In the genomic region with DNA sequence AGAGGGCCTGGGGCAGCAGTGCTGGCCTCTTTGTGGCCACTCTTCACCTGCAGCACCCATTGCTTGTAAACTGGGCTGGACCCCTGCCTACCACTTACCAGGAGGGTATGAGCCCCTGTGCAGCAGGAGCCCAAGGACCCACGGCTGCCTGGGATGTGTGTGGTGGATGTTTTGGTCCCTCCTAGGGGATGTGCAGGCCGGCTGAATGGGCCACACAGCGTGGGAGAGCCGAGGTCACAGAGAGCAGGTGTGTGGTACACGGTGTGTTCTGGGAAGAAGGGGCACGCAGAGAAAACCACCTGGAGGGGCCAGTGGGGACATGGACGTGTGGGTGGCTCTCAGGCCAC, we compare ENCODE assay signal across 1 cellular context.
TF ChIP-seq lines count a peak whose summit lies in the region.

No MANE protein-coding gene starts in this region.

TF ChIP-seq in K562, 482 proteins besides CTCF, POLR2A, EP300 and RAD21:
- TF ChIP-seq FOXA3 (CRISPR knock-in tag; conservative IDR thresholded peaks at IDR 0.05 in 1 of 2, IDR thresholded peaks at IDR 0.05 in 1 of 2) (no peak), HIVEP1 (CRISPR knock-in tag; IDR thresholded peaks at IDR 0.05) (0 out of 2 replicates have a peak, but pooled peaks have one; percentile 11), RB1 (IDR thresholded peaks at IDR 0.05; ENCODE audit: low read depth) (no peak), NCOA1 (IDR thresholded peaks at IDR 0.05; ENCODE audit: low read depth) (no peak), ZNF165 (CRISPR knock-in tag; IDR thresholded peaks at IDR 0.05; ENCODE audit: borderline replicate concordance) (0 out of 2 replicates have a peak, but pooled peaks have one; percentile 48), NELFE (IDR thresholded peaks at IDR 0.05; ENCODE audit: insufficient read depth, insufficient read length) (no peak), CBX2 (IDR thresholded peaks at IDR 0.05; ENCODE audit: insufficient read depth, low read length, poor library complexity, severe bottlenecking) (no peak), ZNF780A (CRISPR knock-in tag; IDR thresholded peaks at IDR 0.05) (no peak), HNRNPLL (IDR thresholded peaks at IDR 0.05; ENCODE audit: low read depth, low read length, poor library complexity, severe bottlenecking) (no peak), RBBP5 (IDR thresholded peaks at IDR 0.05; ENCODE audit: borderline replicate concordance, insufficient read depth, low read length, poor library complexity, severe bottlenecking) (peak; percentile 4), EWSR1 (IDR thresholded peaks at IDR 0.05; ENCODE audit: borderline replicate concordance, low read depth, partially characterized antibody) (no peak), ZNF436 (CRISPR knock-in tag; IDR thresholded peaks at IDR 0.05) (0 out of 2 replicates have a peak, but pooled peaks have one; percentile 18), ZNF41 (CRISPR knock-in tag; conservative IDR thresholded peaks at IDR 0.05) (no peak), CXXC5 (CRISPR knock-in tag; IDR thresholded peaks at IDR 0.05) (no peak), HDAC6 (IDR thresholded peaks at IDR 0.05; ENCODE audit: low read depth, low read length) (0 out of 2 replicates have a peak, but pooled peaks have one; percentile 64), CREBBP (IDR thresholded peaks at IDR 0.05; ENCODE audit: low read depth, low read length) (no peak), NFYB (IDR thresholded peaks at IDR 0.05; ENCODE audit: extremely low read depth, insufficient read length) (no peak), POLR2G (IDR thresholded peaks at IDR 0.05; ENCODE audit: low read depth, low read length) (peak; percentile 39; the same call in 1 of the 2 replicates), PTRF (tag; IDR thresholded peaks at IDR 0.05) (no peak)
- TF ChIP-seq, protein P1, sequence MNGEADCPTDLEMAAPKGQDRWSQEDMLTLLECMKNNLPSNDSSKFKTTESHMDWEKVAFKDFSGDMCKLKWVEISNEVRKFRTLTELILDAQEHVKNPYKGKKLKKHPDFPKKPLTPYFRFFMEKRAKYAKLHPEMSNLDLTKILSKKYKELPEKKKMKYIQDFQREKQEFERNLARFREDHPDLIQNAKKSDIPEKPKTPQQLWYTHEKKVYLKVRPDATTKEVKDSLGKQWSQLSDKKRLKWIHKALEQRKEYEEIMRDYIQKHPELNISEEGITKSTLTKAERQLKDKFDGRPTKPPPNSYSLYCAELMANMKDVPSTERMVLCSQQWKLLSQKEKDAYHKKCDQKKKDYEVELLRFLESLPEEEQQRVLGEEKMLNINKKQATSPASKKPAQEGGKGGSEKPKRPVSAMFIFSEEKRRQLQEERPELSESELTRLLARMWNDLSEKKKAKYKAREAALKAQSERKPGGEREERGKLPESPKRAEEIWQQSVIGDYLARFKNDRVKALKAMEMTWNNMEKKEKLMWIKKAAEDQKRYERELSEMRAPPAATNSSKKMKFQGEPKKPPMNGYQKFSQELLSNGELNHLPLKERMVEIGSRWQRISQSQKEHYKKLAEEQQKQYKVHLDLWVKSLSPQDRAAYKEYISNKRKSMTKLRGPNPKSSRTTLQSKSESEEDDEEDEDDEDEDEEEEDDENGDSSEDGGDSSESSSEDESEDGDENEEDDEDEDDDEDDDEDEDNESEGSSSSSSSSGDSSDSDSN (IDR thresholded peaks at IDR 0.05; ENCODE audit: borderline replicate concordance in 1 of 2, low read depth in 2 of 2, low read length in 2 of 2) = 0 out of 4 replicates have a peak, but pooled peaks of 1 of the 2 experiments have one; percentile 33
- TF ChIP-seq, protein P2, sequence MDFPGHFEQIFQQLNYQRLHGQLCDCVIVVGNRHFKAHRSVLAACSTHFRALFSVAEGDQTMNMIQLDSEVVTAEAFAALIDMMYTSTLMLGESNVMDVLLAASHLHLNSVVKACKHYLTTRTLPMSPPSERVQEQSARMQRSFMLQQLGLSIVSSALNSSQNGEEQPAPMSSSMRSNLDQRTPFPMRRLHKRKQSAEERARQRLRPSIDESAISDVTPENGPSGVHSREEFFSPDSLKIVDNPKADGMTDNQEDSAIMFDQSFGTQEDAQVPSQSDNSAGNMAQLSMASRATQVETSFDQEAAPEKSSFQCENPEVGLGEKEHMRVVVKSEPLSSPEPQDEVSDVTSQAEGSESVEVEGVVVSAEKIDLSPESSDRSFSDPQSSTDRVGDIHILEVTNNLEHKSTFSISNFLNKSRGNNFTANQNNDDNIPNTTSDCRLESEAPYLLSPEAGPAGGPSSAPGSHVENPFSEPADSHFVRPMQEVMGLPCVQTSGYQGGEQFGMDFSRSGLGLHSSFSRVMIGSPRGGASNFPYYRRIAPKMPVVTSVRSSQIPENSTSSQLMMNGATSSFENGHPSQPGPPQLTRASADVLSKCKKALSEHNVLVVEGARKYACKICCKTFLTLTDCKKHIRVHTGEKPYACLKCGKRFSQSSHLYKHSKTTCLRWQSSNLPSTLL (IDR thresholded peaks at IDR 0.05) = no peak
- TF ChIP-seq, protein P3, sequence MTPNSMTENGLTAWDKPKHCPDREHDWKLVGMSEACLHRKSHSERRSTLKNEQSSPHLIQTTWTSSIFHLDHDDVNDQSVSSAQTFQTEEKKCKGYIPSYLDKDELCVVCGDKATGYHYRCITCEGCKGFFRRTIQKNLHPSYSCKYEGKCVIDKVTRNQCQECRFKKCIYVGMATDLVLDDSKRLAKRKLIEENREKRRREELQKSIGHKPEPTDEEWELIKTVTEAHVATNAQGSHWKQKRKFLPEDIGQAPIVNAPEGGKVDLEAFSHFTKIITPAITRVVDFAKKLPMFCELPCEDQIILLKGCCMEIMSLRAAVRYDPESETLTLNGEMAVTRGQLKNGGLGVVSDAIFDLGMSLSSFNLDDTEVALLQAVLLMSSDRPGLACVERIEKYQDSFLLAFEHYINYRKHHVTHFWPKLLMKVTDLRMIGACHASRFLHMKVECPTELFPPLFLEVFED (CRISPR knock-in tag; conservative IDR thresholded peaks at IDR 0.05) = 0 out of 2 replicates have a peak, but pooled peaks have one; percentile 22
- TF ChIP-seq, protein P4, sequence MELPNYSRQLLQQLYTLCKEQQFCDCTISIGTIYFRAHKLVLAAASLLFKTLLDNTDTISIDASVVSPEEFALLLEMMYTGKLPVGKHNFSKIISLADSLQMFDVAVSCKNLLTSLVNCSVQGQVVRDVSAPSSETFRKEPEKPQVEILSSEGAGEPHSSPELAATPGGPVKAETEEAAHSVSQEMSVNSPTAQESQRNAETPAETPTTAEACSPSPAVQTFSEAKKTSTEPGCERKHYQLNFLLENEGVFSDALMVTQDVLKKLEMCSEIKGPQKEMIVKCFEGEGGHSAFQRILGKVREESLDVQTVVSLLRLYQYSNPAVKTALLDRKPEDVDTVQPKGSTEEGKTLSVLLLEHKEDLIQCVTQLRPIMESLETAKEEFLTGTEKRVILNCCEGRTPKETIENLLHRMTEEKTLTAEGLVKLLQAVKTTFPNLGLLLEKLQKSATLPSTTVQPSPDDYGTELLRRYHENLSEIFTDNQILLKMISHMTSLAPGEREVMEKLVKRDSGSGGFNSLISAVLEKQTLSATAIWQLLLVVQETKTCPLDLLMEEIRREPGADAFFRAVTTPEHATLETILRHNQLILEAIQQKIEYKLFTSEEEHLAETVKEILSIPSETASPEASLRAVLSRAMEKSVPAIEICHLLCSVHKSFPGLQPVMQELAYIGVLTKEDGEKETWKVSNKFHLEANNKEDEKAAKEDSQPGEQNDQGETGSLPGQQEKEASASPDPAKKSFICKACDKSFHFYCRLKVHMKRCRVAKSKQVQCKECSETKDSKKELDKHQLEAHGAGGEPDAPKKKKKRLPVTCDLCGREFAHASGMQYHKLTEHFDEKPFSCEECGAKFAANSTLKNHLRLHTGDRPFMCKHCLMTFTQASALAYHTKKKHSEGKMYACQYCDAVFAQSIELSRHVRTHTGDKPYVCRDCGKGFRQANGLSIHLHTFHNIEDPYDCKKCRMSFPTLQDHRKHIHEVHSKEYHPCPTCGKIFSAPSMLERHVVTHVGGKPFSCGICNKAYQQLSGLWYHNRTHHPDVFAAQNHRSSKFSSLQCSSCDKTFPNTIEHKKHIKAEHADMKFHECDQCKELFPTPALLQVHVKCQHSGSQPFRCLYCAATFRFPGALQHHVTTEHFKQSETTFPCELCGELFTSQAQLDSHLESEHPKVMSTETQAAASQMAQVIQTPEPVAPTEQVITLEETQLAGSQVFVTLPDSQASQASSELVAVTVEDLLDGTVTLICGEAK (IDR thresholded peaks at IDR 0.05) = no peak
- TF ChIP-seq, protein P4 (CRISPR knock-in tag; IDR thresholded peaks at IDR 0.05) = peak; percentile 40
